16 cellular contexts compared by ENCODE assay signal in genomic region chr5:116613445-116613844, GRCh38. TPM values are rescaled to one million over a fixed set of nuclear protein-coding genes. Genes with fewer than 3 reads are reported as not detected.
DNase-seq lines count a peak whose midpoint lies in the region; ATAC-seq and TF ChIP-seq lines count a peak whose summit lies in the region.
"Had no signal": no experiment of that assay in that cellular context is flagged by ENCODE, and none has a peak within 500 bp of the region (broad histone marks: within the 10 kb centered on the region; RNA-seq: fewer than 3 reads in every experiment).

No MANE protein-coding gene starts in this region.

- ATAC-seq in GM18498 (IDR thresholded peaks at IDR 0.05; ENCODE audit: unreplicated experiment) = peak; percentile 28
- peak; percentile 22 for ATAC-seq in GM19463 (IDR thresholded peaks at IDR 0.05; ENCODE audit: unreplicated experiment)
- peak; percentile 24 for ATAC-seq in HG02870 (IDR thresholded peaks at IDR 0.05; ENCODE audit: unreplicated experiment)
- no peak for ATAC-seq in HG02973 (IDR thresholded peaks at IDR 0.05; ENCODE audit: unreplicated experiment)
- ATAC-seq in HG03139 (IDR thresholded peaks at IDR 0.05; ENCODE audit: unreplicated experiment) = no peak
- ATAC-seq: activated naive CD8-positive, alpha-beta T cell treated with anti-CD3 and anti-CD28 coated beads, Interleukin-2, amount 50 U/mL, for 24 hours; right cardiac atrium had no signal

- DNase-seq in NOMO-1 (lab: John Stamatoyannopoulos, UW; ENCODE audit: unreplicated experiment in 2 of 2) (no peak), head of caudate nucleus (no peak)
- DNase-seq: activated CD4-positive, alpha-beta T cell treated with anti-CD3 and anti-CD28 coated beads, Interleukin-2, amount 50 U/mL, for 48 hours; activated naive CD8-positive, alpha-beta T cell treated with anti-CD3 and anti-CD28 coated beads, Interleukin-2, amount 50 U/mL, for 24 hours; CD8-positive, alpha-beta memory T cell; EL; foreskin melanocyte; NCI-H1417 treated with DMSO at 0.1 percent for 48 hours; NCI-H2227 treated with DMSO at 0.1 percent for 48 hours; right cardiac atrium had no signal

- intact Hi-C loops in head of caudate nucleus (cut with DNase I) = no loop called here

TF ChIP-seq in PFSK-1, 5 proteins besides CTCF, POLR2A, EP300 and RAD21:
- no peak for TF ChIP-seq FOXP2 (optimal IDR thresholded peaks at IDR 0.05; ENCODE audit: borderline replicate concordance, extremely low read depth, extremely low read length, insufficient read depth)
- peak; percentile 18; the same call in 1 of the 2 replicates for TF ChIP-seq TAF1 (IDR thresholded peaks at IDR 0.05; ENCODE audit: borderline replicate concordance, insufficient read depth, low read length)

RNA-seq across cellular contexts. Expression of gene SEMA6A, which starts 38.8 kb away (rescaled TPM):
- 5.1 TPM for polyA plus RNA-seq in PFSK-1 (2012; ENCODE audit: insufficient read length, low read depth)

Comparison
In these comparisons a context has a peak if more than half of its experiments do, and no peak if none do; other contexts are left out.
1. ATAC-seq: peak in GM18498 (single experiment), GM19463 (single experiment) and HG02870 (single experiment); none in HG02973 (single experiment) and HG03139 (single experiment).